In genomic region chr4:182093947-182094346, GRCh38 we compare ENCODE assay signal across 1 cellular context.
TF ChIP-seq lines count a peak whose summit lies in the region.

No MANE protein-coding gene starts in this region.

TF ChIP-seq in GM23338, 12 proteins besides CTCF, POLR2A, EP300 and RAD21 (continued from another document):
- TF ChIP-seq ZNF462 (CRISPR knock-in tag; IDR thresholded peaks at IDR 0.05): no peak
- TF ChIP-seq CREB1 (CRISPR knock-in tag; IDR thresholded peaks at IDR 0.05; ENCODE audit: low read depth): no peak
- TF ChIP-seq ZNF114 (CRISPR knock-in tag; IDR thresholded peaks at IDR 0.05): no peak
